In genomic region chr16:66479661-66480264, GRCh38 we compare ENCODE assay signal across 28 cellular contexts. TPM values are rescaled to one million over a fixed set of nuclear protein-coding genes. Genes with fewer than 3 reads are reported as not detected.
A peak's percentile ranks its signal among the peaks of the same experiment; 100 is the strongest.
DNase-seq lines count a peak whose midpoint lies in the region; ATAC-seq, FAIRE-seq and TF ChIP-seq lines count a peak whose summit lies in the region.
"Had no signal": no experiment of that assay in that cellular context is flagged by ENCODE, and none has a peak within 500 bp of the region (broad histone marks: within the 10 kb centered on the region; RNA-seq: fewer than 3 reads in every experiment).

No MANE protein-coding gene starts in this region.

- H3K4me2 ChIP-seq in OCI-LY3 (ENCODE audit: low read length) (peak overlapping the region; percentile 79), HepG2 (ENCODE audit: low read depth, low read length) (no peak overlapping the region), neural progenitor cell (no peak overlapping the region), smooth muscle cell (no peak overlapping the region)
- H3K4me2 ChIP-seq: hepatocyte had no signal

- WGBS in HepG2 (ENCODE audit: low lambda C conversion rate), result 2% methylated on average over 5 of the region's 5 CpGs
- WGBS in sigmoid colon, 2 donors, result 83 to 87% methylated on average over 5 of the region's 5 CpGs
- 90% methylated on average over 5 of the region's 5 CpGs for WGBS in smooth muscle cell (ENCODE audit: low lambda C conversion rate)

- no peak for TF ChIP-seq CTCF in OCI-LY3 (IDR thresholded peaks at IDR 0.05; ENCODE audit: low read depth, low read length)
- no peak for TF ChIP-seq CTCF in HepG2 (CRISPR knock-in tag; IDR thresholded peaks at IDR 0.05)
- no peak for TF ChIP-seq CTCF in sigmoid colon (IDR thresholded peaks at IDR 0.05)
- no peak for TF ChIP-seq CTCF in neural progenitor cell (IDR thresholded peaks at IDR 0.05)
- TF ChIP-seq CTCF in smooth muscle cell (IDR thresholded peaks at IDR 0.05; ENCODE audit: borderline replicate concordance, insufficient read depth, poor library complexity, severe bottlenecking), result no peak

- ATAC-seq in HepG2, result no peak
- ATAC-seq: mucosa of descending colon; stimulated activated naive CD8-positive, alpha-beta T cell treated with anti-CD3 and anti-CD28 coated beads, Interleukin-15, amount 100 ng/mL, for 72 hours had no signal

- intact Hi-C loops in HepG2 (cut with micrococcal nuclease; ENCODE audit: unreplicated experiment) (loop anchor here (2.0 kb wide), 1 partner anchor 109 kb away; no protein-coding TSS in a partner anchor), sigmoid colon (cut with DNase I) (no loop called here)

- H2AFZ ChIP-seq in OCI-LY3 (ENCODE audit: low read depth, low read length) (no peak overlapping the region), HepG2 (ENCODE audit: low read length) (no peak overlapping the region), neural progenitor cell (replicated peaks) (no peak overlapping the region), smooth muscle cell (ENCODE audit: low read depth) (no peak overlapping the region)
- H2AFZ ChIP-seq: hepatocyte, parathyroid adenoma had no signal

- H3K4me3 ChIP-seq in OCI-LY3 (ENCODE audit: low read length) (no peak overlapping the region), HepG2 (replicated peaks in 1 of 3; ENCODE audit: insufficient read depth in 1 of 3, low read depth in 2 of 3, low read length in 3 of 3) (no peak overlapping the region), sigmoid colon (no peak overlapping the region), neural progenitor cell (no peak overlapping the region), smooth muscle cell (no peak overlapping the region)
- H3K4me3 ChIP-seq: HAP-1, hepatocyte, lung, MG63, mucosa of descending colon had no signal

- TF ChIP-seq EP300 in HepG2 (IDR thresholded peaks at IDR 0.05; ENCODE audit: low read depth in 2 of 2, low read length in 2 of 2) (no peak), HepG2 (CRISPR knock-in tag; IDR thresholded peaks at IDR 0.05; ENCODE audit: borderline replicate concordance) (no peak), sigmoid colon (IDR thresholded peaks at IDR 0.05) (no peak)

- no peaks in the 10 kb centered on the region for H3K36me3 ChIP-seq in OCI-LY3 (replicated peaks; ENCODE audit: low read depth, low read length)
- no peaks in the 10 kb centered on the region for H3K36me3 ChIP-seq in HepG2 (replicated peaks in 1 of 2; ENCODE audit: control insufficient read depth in 1 of 2, insufficient read depth in 2 of 2, low read length in 2 of 2)
- peaks cover 0 to 4% (median 0%) of the 10 kb centered on the region in 4 donors for H3K36me3 ChIP-seq in sigmoid colon
- H3K36me3 ChIP-seq in neural progenitor cell, result no peaks in the 10 kb centered on the region
- H3K36me3 ChIP-seq in smooth muscle cell (ENCODE audit: low read depth), result no peaks in the 10 kb centered on the region
- H3K36me3 ChIP-seq: HAP-1, MG63 had no signal

- H3K27ac Mint-ChIP-seq in activated T-cell treated with anti-CD3 and anti-CD28 coated beads, Interleukin-2, amount 50 U/mL, for 24 hours, result no peak overlapping the region
- H3K27ac Mint-ChIP-seq in neural progenitor cell, result no peak overlapping the region
- H3K27ac Mint-ChIP-seq: nephron had no signal

- in situ Hi-C loops in HepG2 (cut with HindIII; ENCODE audit: extremely low pct_ligation_motif_present, low pct_unique_long_range_greater_than_20kb), result loop anchor here (5.0 kb wide), 1 partner anchor 72 kb away; no protein-coding TSS in a partner anchor

- H3K4me1 Mint-ChIP-seq in activated T-cell treated with anti-CD3 and anti-CD28 coated beads, Interleukin-2, amount 50 U/mL, for 24 hours (ENCODE audit: low read depth), result peaks cover 31% of the 10 kb centered on the region
- H3K4me1 Mint-ChIP-seq in neural progenitor cell, result peaks cover 16% of the 10 kb centered on the region

- no peak overlapping the region for H3K4me3 Mint-ChIP-seq in activated T-cell treated with anti-CD3 and anti-CD28 coated beads, Interleukin-2, amount 50 U/mL, for 24 hours
- no peak overlapping the region for H3K4me3 Mint-ChIP-seq in neural progenitor cell
- H3K4me3 Mint-ChIP-seq: CD8-positive, alpha-beta memory T cell; nephron; stimulated activated naive CD8-positive, alpha-beta T cell treated with anti-CD3 and anti-CD28 coated beads, Interleukin-15, amount 100 ng/mL, for 72 hours; T-helper 2 cell treated with Interferon-gamma antibody and Interleukin-4, amounts not matched to agents 5 μg/mL and 100 μg/mL, for 36 hours had no signal

- TF ChIP-seq POLR2A in HepG2 (IDR thresholded peaks at IDR 0.05; ENCODE audit: insufficient read depth in 1 of 2, low read depth in 2 of 2, low read length in 2 of 2) (no peak), sigmoid colon (IDR thresholded peaks at IDR 0.05) (no peak)

- H3K9me3 Mint-ChIP-seq in activated T-cell treated with anti-CD3 and anti-CD28 coated beads, Interleukin-2, amount 50 U/mL, for 24 hours, result no peaks in the 10 kb centered on the region
- no peaks in the 10 kb centered on the region for H3K9me3 Mint-ChIP-seq in neural progenitor cell
- H3K9me3 Mint-ChIP-seq: CD8-positive, alpha-beta memory T cell; nephron; stimulated activated naive CD8-positive, alpha-beta T cell treated with anti-CD3 and anti-CD28 coated beads, Interleukin-15, amount 100 ng/mL, for 72 hours; T-helper 2 cell treated with Interferon-gamma antibody and Interleukin-4, amounts not matched to agents 5 μg/mL and 100 μg/mL, for 36 hours had no signal

- CTCF ChIA-PET in HepG2 (lab: Yijun Ruan, JAX; ENCODE audit: low intra/inter-chr PET ratio, low total read pairs), result interaction anchor here (1.5 to 8.6 kb wide), 2 partner anchors 70 to 73 kb away, joined by 5 to 121 read pairs; partner anchors contain the start of gene TK2

- H3K27ac ChIP-seq in OCI-LY3 (ENCODE audit: low read length), result no peak overlapping the region
- H3K27ac ChIP-seq in HepG2 (ENCODE audit: extremely low read length, insufficient read depth, low read length), result no peak overlapping the region
- no peak overlapping the region for H3K27ac ChIP-seq in sigmoid colon
- H3K27ac ChIP-seq in neural progenitor cell, result no peak overlapping the region
- no peak overlapping the region for H3K27ac ChIP-seq in smooth muscle cell (ENCODE audit: low read depth)
- H3K27ac ChIP-seq: hepatocyte, parathyroid adenoma had no signal

- no peak for FAIRE-seq in HepG2 (lab: Jason Lieb, UNC)
- FAIRE-seq: bronchial epithelial cell, GM18507 had no signal

- TF ChIP-seq RAD21 in HepG2 (CRISPR knock-in tag; IDR thresholded peaks at IDR 0.05), result no peak

- H3F3A ChIP-seq in neural progenitor cell (ENCODE audit: low read depth) (no peaks in the 10 kb centered on the region), smooth muscle cell (ENCODE audit: low read depth) (no peaks in the 10 kb centered on the region)

- BruUV-seq in HepG2 (replicated peaks; lab: Mats Ljungman, UMichigan), result no TSS peak

- H3K27me3 Mint-ChIP-seq in activated T-cell treated with anti-CD3 and anti-CD28 coated beads, Interleukin-2, amount 50 U/mL, for 24 hours, result no peaks in the 10 kb centered on the region
- H3K27me3 Mint-ChIP-seq in neural progenitor cell (ENCODE audit: insufficient read depth, low read depth), result peaks cover 17% of the 10 kb centered on the region
- H3K27me3 Mint-ChIP-seq: CD8-positive, alpha-beta memory T cell; stimulated activated naive CD8-positive, alpha-beta T cell treated with anti-CD3 and anti-CD28 coated beads, Interleukin-15, amount 100 ng/mL, for 72 hours had no signal

- H3K27me3 ChIP-seq in OCI-LY3 (ENCODE audit: low read depth, low read length) (no peaks in the 10 kb centered on the region), HepG2 (ENCODE audit: control insufficient read depth in 1 of 2, insufficient read depth in 2 of 2, low read length in 2 of 2) (peaks cover 5 to 51% of the 10 kb centered on the region in 2 experiments), sigmoid colon (peaks cover 0 to 28% (median 0%) of the 10 kb centered on the region in 3 donors), neural progenitor cell (no peaks in the 10 kb centered on the region), smooth muscle cell (ENCODE audit: low read depth) (peaks cover 5% of the 10 kb centered on the region)
- H3K27me3 ChIP-seq: hepatocyte, MG63 had no signal

- H3K9me3 ChIP-seq in OCI-LY3 (ENCODE audit: insufficient read depth, low read length) (no peaks in the 10 kb centered on the region), HepG2 (ENCODE audit: low read length) (no peaks in the 10 kb centered on the region), sigmoid colon (no peaks in the 10 kb centered on the region), neural progenitor cell (ENCODE audit: low read depth) (no peaks in the 10 kb centered on the region), smooth muscle cell (replicated peaks; ENCODE audit: low read depth) (no peaks in the 10 kb centered on the region)
- H3K9me3 ChIP-seq: HAP-1, MG63, mucosa of descending colon had no signal

- H4K20me1 ChIP-seq in OCI-LY3 (ENCODE audit: insufficient read depth, low read length) (no peaks in the 10 kb centered on the region), HepG2 (ENCODE audit: insufficient read depth, low read length) (no peaks in the 10 kb centered on the region), neural progenitor cell (ENCODE audit: low read depth) (no peaks in the 10 kb centered on the region), smooth muscle cell (ENCODE audit: low read depth) (no peaks in the 10 kb centered on the region)

- no peaks in the 10 kb centered on the region for H3K36me3 Mint-ChIP-seq in activated T-cell treated with anti-CD3 and anti-CD28 coated beads, Interleukin-2, amount 50 U/mL, for 24 hours (ENCODE audit: low read depth)
- no peaks in the 10 kb centered on the region for H3K36me3 Mint-ChIP-seq in neural progenitor cell
- H3K36me3 Mint-ChIP-seq: CD8-positive, alpha-beta memory T cell had no signal

- H3K4me1 ChIP-seq in OCI-LY3 (ENCODE audit: low read length) (peaks cover 72% of the 10 kb centered on the region), HepG2 (ENCODE audit: insufficient read depth, low read length) (peaks cover 38% of the 10 kb centered on the region), sigmoid colon (peaks cover 0 to 3% (median 0%) of the 10 kb centered on the region in 4 donors), neural progenitor cell (no peaks in the 10 kb centered on the region), smooth muscle cell (ENCODE audit: low read depth) (no peaks in the 10 kb centered on the region)
- H3K4me1 ChIP-seq: HAP-1, parathyroid adenoma had no signal

- H3K79me2 ChIP-seq in OCI-LY3 (ENCODE audit: low read length) (no peaks in the 10 kb centered on the region), HepG2 (ENCODE audit: insufficient read depth, low read length) (no peaks in the 10 kb centered on the region), neural progenitor cell (ENCODE audit: low read depth) (no peaks in the 10 kb centered on the region), smooth muscle cell (ENCODE audit: low read depth) (no peaks in the 10 kb centered on the region)
- H3K79me2 ChIP-seq: hepatocyte, parathyroid adenoma had no signal

- POLR2A ChIA-PET in HepG2 (lab: Yijun Ruan, JAX), result interaction anchor here (1.3 kb wide), 1 partner anchor 73 kb away, joined by 3 read pairs; no protein-coding TSS in a partner anchor

- peak; percentile 14 for DNase-seq in activated T-cell treated with anti-CD3 and anti-CD28 coated beads, Interleukin-2, amount 50 U/mL, for 1 hour
- DNase-seq in activated T-cell treated with anti-CD3 and anti-CD28 coated beads, Interleukin-2, amount 50 U/mL, for 24 hours, result no peak
- DNase-seq in HepG2 (ENCODE audit: low spot score) (no peak), sigmoid colon (peak; percentile 56), C1 segment of cervical spinal cord (lab: John Stamatoyannopoulos, UW) (no peak), neural progenitor cell (ENCODE audit: low spot score) (no peak), smooth muscle cell (lab: John Stamatoyannopoulos, UW; ENCODE audit: unreplicated experiment) (no peak)
- DNase-seq: activated CD4-positive, CD25-positive, alpha-beta regulatory T cell treated with anti-CD3 and anti-CD28 coated beads, Interleukin-2, amount 50 U/mL, for 72 hours; activated naive CD4-positive, alpha-beta T cell treated with anti-CD3 and anti-CD28 coated beads, Interleukin-2, amount 50 U/mL, for 16 hours; CD8-positive, alpha-beta memory T cell; effector CD4-positive, alpha-beta T cell; KBM-7; MG63; NCI-H1930; NCI-H510A treated with DMSO at 0.1 percent for 48 hours; SHP77; stimulated activated naive CD8-positive, alpha-beta T cell treated with anti-CD3 and anti-CD28 coated beads, Interleukin-15, amount 100 ng/mL, for 72 hours had no signal

- no peak overlapping the region for H3K9ac ChIP-seq in OCI-LY3 (ENCODE audit: low read length)
- no peak overlapping the region for H3K9ac ChIP-seq in HepG2 (ENCODE audit: insufficient read depth, low read depth, low read length)
- no peak overlapping the region for H3K9ac ChIP-seq in neural progenitor cell
- no peak overlapping the region for H3K9ac ChIP-seq in smooth muscle cell (ENCODE audit: low read depth)
- H3K9ac ChIP-seq: parathyroid adenoma had no signal

RNA-seq across cellular contexts. Expression of gene BEAN1, which starts 52.7 kb away (rescaled TPM):
- total RNA-seq in HepG2 (2016; rRNA removed; fragmentation: Illumina TruSeq; extraction: Trizol), result 0.29 and 0.53 TPM in 2 replicates
- total RNA-seq in HepG2 (2016; cell fraction: cytosol; rRNA removed; fragmentation: Illumina TruSeq; extraction: Trizol; ENCODE audit: low read depth), result 1.9 TPM in 2 replicates
- 0.25 and 0.54 TPM in 2 replicates for total RNA-seq in HepG2 (2016; cell fraction: insoluble cytoplasmic fraction; rRNA removed; fragmentation: Illumina TruSeq; extraction: Trizol)
- 0.56 and 1.5 TPM in 2 replicates for total RNA-seq in HepG2 (2016; cell fraction: membrane; rRNA removed; fragmentation: Illumina TruSeq; extraction: Trizol)
- total RNA-seq in HepG2 (2016; cell fraction: nucleus; rRNA removed; fragmentation: Illumina TruSeq; extraction: Trizol), result 0.65 TPM in 1 of 2 replicates, not detected in the other
- polyA plus RNA-seq in HepG2 (2011; rRNA removed), result 1.4 and 3.9 TPM in 2 replicates
- 2.0 and 2.5 TPM in 2 replicates for polyA plus RNA-seq in HepG2 (2011; cell fraction: cytosol; rRNA removed)
- 3.4 and 5.2 TPM in 2 replicates for polyA plus RNA-seq in HepG2 (2011; cell fraction: nucleus; rRNA removed)
- 1.6 and 4.4 TPM in 2 replicates for polyA plus RNA-seq in HepG2 (2012)
- polyA plus RNA-seq in HepG2 (2016; cell fraction: cytosol; fragmentation: Illumina TruSeq; extraction: Trizol; ENCODE audit: low read depth), result 2.9 and 4.2 TPM in 2 replicates
- 0.10 TPM in 1 of 2 replicates, not detected in the other for polyA plus RNA-seq in HepG2 (2016; cell fraction: insoluble cytoplasmic fraction; fragmentation: Illumina TruSeq; extraction: Trizol; ENCODE audit: low read depth)
- polyA plus RNA-seq in HepG2 (2016; cell fraction: membrane; fragmentation: Illumina TruSeq; extraction: Trizol; ENCODE audit: low read depth), result 2.4 and 2.8 TPM in 2 replicates
- 0.81 and 1.1 TPM in 2 replicates for polyA plus RNA-seq in HepG2 (2016; cell fraction: nucleus; fragmentation: Illumina TruSeq; extraction: Trizol; ENCODE audit: insufficient read depth, low read depth)
- 0.21 and 3.5 TPM in 2 replicates for polyA minus RNA-seq in HepG2 (2011; rRNA and poly(A)+ RNA removed; ENCODE audit: low replicate concordance)
- 1.7 TPM in 1 of 2 replicates, not detected in the other for polyA minus RNA-seq in HepG2 (2011; cell fraction: cytosol; rRNA and poly(A)+ RNA removed)
- 1.5 and 1.9 TPM in 2 replicates for polyA minus RNA-seq in HepG2 (2011; cell fraction: nucleus; rRNA and poly(A)+ RNA removed)
- under 1 TPM in 1 of 4 donors, not detected in 3; 0.41 TPM for total RNA-seq in sigmoid colon
- under 1 TPM in 1 of 3 donors, not detected in 2; 0.35 TPM for polyA plus RNA-seq in sigmoid colon
- 0.32 and 0.34 TPM in 2 replicates for total RNA-seq in neural progenitor cell (ENCODE audit: low replicate concordance)
- total RNA-seq in smooth muscle cell, result 0.81 and 0.94 TPM in 2 replicates
- polyA plus RNA-seq in smooth muscle cell, result 2.2 and 4.9 TPM in 2 replicates
- total RNA-seq: bronchial epithelial cell; CD8-positive, alpha-beta memory T cell; Daoy had no signal

Comparison
In these comparisons a context has a peak if more than half of its experiments do, and no peak if none do; other contexts are left out.
1. DNase-seq: peak in activated T-cell treated with anti-CD3 and anti-CD28 coated beads, Interleukin-2, amount 50 U/mL, for 1 hour (single experiment) and sigmoid colon (single experiment); none in activated T-cell treated with anti-CD3 and anti-CD28 coated beads, Interleukin-2, amount 50 U/mL, for 24 hours (single experiment), HepG2 (single experiment), C1 segment of cervical spinal cord (0 of 14), neural progenitor cell (single experiment) and smooth muscle cell (single experiment).